In genomic region chr3:50617096-50617791, GRCh38 we compare ENCODE assay signal across 8 cellular contexts. TPM values are rescaled to one million over a fixed set of nuclear protein-coding genes. Genes with fewer than 3 reads are reported as not detected.
DNase-seq lines count a peak whose midpoint lies in the region; ATAC-seq and TF ChIP-seq lines count a peak whose summit lies in the region.

MAPKAPK3 (plus strand) TSS chr3:50617151; CDS start chr3:50617566, 415 bp downstream.

- peak within 1 kb of the TSS; percentile 89 for H3K4me3 Mint-ChIP-seq in MCF 10A (ENCODE audit: unreplicated experiment)

- no peaks in the 10 kb centered on the region for H3K27me3 ChIP-seq in layer of hippocampus (ENCODE audit: control insufficient read depth, insufficient read depth, low read length)
- H3K27me3 ChIP-seq in stomach: no peaks in the 10 kb centered on the region

- no peaks in the 10 kb centered on the region for H3K9me2 ChIP-seq in OCI-LY7 (ENCODE audit: insufficient read depth, low read length)

- H3K9me3 Mint-ChIP-seq in MCF 10A (ENCODE audit: unreplicated experiment): no peaks in the 10 kb centered on the region

- H3K79me2 ChIP-seq in OCI-LY7 (ENCODE audit: insufficient read depth, low read depth, low read length): no peaks in the 10 kb centered on the region

- peak within 1 kb of the TSS; percentile 80 for H3K27ac Mint-ChIP-seq in MCF 10A (ENCODE audit: low read depth, unreplicated experiment)

- BruUV-seq in OCI-LY7 (replicated peaks; lab: Mats Ljungman, UMichigan): no TSS peak
- TSS peak; percentile 34 for BruUV-seq in MCF 10A (replicated peaks; lab: Mats Ljungman, UMichigan)

- H3K4me1 ChIP-seq in OCI-LY7 (ENCODE audit: insufficient read depth, low read length, poor library complexity, severe bottlenecking) (peaks cover 18% of the 10 kb centered on the region), stomach (peaks cover 38 to 81% (median 63%) of the 10 kb centered on the region in 4 donors)

- peak; percentile 16 for ATAC-seq in HG02938 (IDR thresholded peaks at IDR 0.05; ENCODE audit: unreplicated experiment)

- intact Hi-C loops in OCI-LY7 (cut with micrococcal nuclease; ENCODE audit: unreplicated experiment) (loop anchor here (2.0 to 10.0 kb wide), 3 partner anchors 358 to 922 kb away; partner anchors contain the start of genes RAD54L2 and RBM15B), MCF 10A (cut with micrococcal nuclease) (loop anchor here (2.0 to 10.0 kb wide), 4 partner anchors 354 to 1058 kb away; partner anchors contain the start of genes MANF and TEX264), stomach (cut with DNase I; ENCODE audit: low total_unique reads) (no loop called here)

- CTCF ChIA-PET in OCI-LY7 (lab: Charles Lee; ENCODE audit: unreplicated experiment): interaction anchor here (0.6 to 4.0 kb wide), 3 partner anchors 34 to 50 kb away, joined by 3 to 21 read pairs (median 3); no protein-coding TSS in a partner anchor
- CTCF ChIA-PET in MCF 10A (lab: Yijun Ruan, JAX): interaction anchor here (0.6 to 13.5 kb wide), 33 partner anchors 10 to 1240 kb away, joined by 3 to 397 read pairs (median 5); partner anchors contain the start of genes C3orf18, DOCK3, HEMK1 and MANF

- H2AFZ ChIP-seq in OCI-LY7 (ENCODE audit: low read length): peak within 1 kb of the TSS; percentile 94

- H3K4me3 ChIP-seq in OCI-LY7 (ENCODE audit: low read depth, low read length, poor library complexity, severe bottlenecking): peak within 1 kb of the TSS; percentile 75
- H3K4me3 ChIP-seq in stomach: peak within 1 kb of the TSS; percentile 63 to 95 (median 84)

- peak within 1 kb of the TSS; percentile 98 for H3K4me2 ChIP-seq in OCI-LY7 (ENCODE audit: low read length)

- TF ChIP-seq CTCF in OCI-LY7 (conservative IDR thresholded peaks at IDR 0.05; ENCODE audit: low read length) (0 out of 2 replicates have a peak, but pooled peaks have one; percentile 26), MCF 10A (IDR thresholded peaks at IDR 0.05; ENCODE audit: unreplicated experiment) (no peak), stomach (IDR thresholded peaks at IDR 0.05) (no peak)

- peaks cover 10% of the 10 kb centered on the region for H3K36me3 Mint-ChIP-seq in MCF 10A (ENCODE audit: insufficient read depth, unreplicated experiment)

- H3K4me1 Mint-ChIP-seq in MCF 10A (ENCODE audit: insufficient read depth, unreplicated experiment): peaks cover 42% of the 10 kb centered on the region

- no peak for TF ChIP-seq POLR2A in stomach (IDR thresholded peaks at IDR 0.05)

- DNase-seq in activated gamma-delta T cell (lab: John Stamatoyannopoulos, UW) (peak; percentile 36), activated gamma-delta T cell treated with Interleukin-2 at 50 U/mL for 16 hours (no peak), OCI-LY7 (ENCODE audit: low spot score) (peak; percentile 47), MCF 10A (ENCODE audit: unreplicated experiment) (peak; percentile 36), stomach (peak; percentile 57), NCI-H2029 treated with DMSO at 0.1 percent for 48 hours (lab: John Stamatoyannopoulos, UW) (no peak)

- H3K27ac ChIP-seq in OCI-LY7 (ENCODE audit: low read depth, low read length, poor library complexity, severe bottlenecking): peak within 1 kb of the TSS; percentile 54
- H3K27ac ChIP-seq in layer of hippocampus (ENCODE audit: low read depth, low read length): peak within 1 kb of the TSS; percentile 87
- peak within 1 kb of the TSS; percentile 89 to 97 (median 94) for H3K27ac ChIP-seq in stomach

- H3K36me3 ChIP-seq in OCI-LY7 (ENCODE audit: insufficient read depth, low read length) (no peaks in the 10 kb centered on the region), stomach (peaks cover 0 to 5% (median 2%) of the 10 kb centered on the region in 4 donors)

- 0 to 1% (median 0%) methylated on average over 30 to 56 of the region's 58 CpGs for WGBS in stomach, 5 donors

- H4K20me1 ChIP-seq in OCI-LY7 (ENCODE audit: insufficient read depth, low read length): no peaks in the 10 kb centered on the region

- POLR2A ChIA-PET in OCI-LY7 (lab: Charles Lee) (interaction anchor here (0.6 to 1.8 kb wide), 6 partner anchors 11 to 772 kb away, joined by 3 to 7 read pairs (median 6); partner anchors contain the start of gene HEMK1), MCF 10A (lab: Yijun Ruan, JAX) (interaction anchor here (0.7 to 4.2 kb wide), 12 partner anchors 10 to 882 kb away, joined by 3 to 59 read pairs (median 9); partner anchors contain the start of genes CYB561D2, DCAF1, HEMK1 and MANF)

- no peak for TF ChIP-seq EP300 in stomach (IDR thresholded peaks at IDR 0.05)

- no peaks in the 10 kb centered on the region for H3K9me3 ChIP-seq in OCI-LY7 (ENCODE audit: low read length)
- no peaks in the 10 kb centered on the region for H3K9me3 ChIP-seq in stomach

- no peaks in the 10 kb centered on the region for H3K27me3 Mint-ChIP-seq in MCF 10A (ENCODE audit: insufficient read depth, unreplicated experiment)

RNA-seq across cellular contexts. Expression of gene MAPKAPK3, which starts in this region (rescaled TPM):
- 17.5 and 24.1 TPM in 2 replicates for total RNA-seq in OCI-LY7 (2014; rRNA removed; shearing (Covaris generic))
- total RNA-seq in OCI-LY7 (2022) (20.3 and 25.2 TPM in 2 replicates), MCF 10A (2022) (53.9 and 54.4 TPM in 2 replicates), stomach (10 to 100 TPM; 10.3 to 50.0 (median 24.6) TPM)
- polyA plus RNA-seq in stomach: 10 to 100 TPM; 21.5 to 41.3 (median 37.1) TPM

Comparison
In these comparisons a context has a peak if more than half of its experiments do, and no peak if none do; other contexts are left out.
1. DNase-seq: peak in activated gamma-delta T cell (single experiment), OCI-LY7 (single experiment), MCF 10A (single experiment) and stomach (single experiment); none in activated gamma-delta T cell treated with Interleukin-2 at 50 U/mL for 16 hours (single experiment) and NCI-H2029 treated with DMSO at 0.1 percent for 48 hours (single experiment).
2. Peak in every context shown above with its lines, with median percentiles within 50 percentile points of each other: H3K27ac ChIP-seq.